Comparison of ENCODE assay signal across 16 cellular contexts in genomic region chr2:220315098-220315785, GRCh38.
DNase-seq lines count a peak whose midpoint lies in the region; ATAC-seq and TF ChIP-seq lines count a peak whose summit lies in the region.
"Had no signal": no experiment of that assay in that cellular context is flagged by ENCODE, and none has a peak within 500 bp of the region (broad histone marks: within the 10 kb centered on the region; RNA-seq: fewer than 3 reads in every experiment).

No MANE protein-coding gene starts in this region.

- no peaks in the 10 kb centered on the region for H3K27me3 Mint-ChIP-seq in nephron (ENCODE audit: low read depth)
- peaks cover 11% of the 10 kb centered on the region for H3K27me3 Mint-ChIP-seq in osteocyte (ENCODE audit: unreplicated experiment)
- H3K27me3 Mint-ChIP-seq in activated T-cell treated with anti-CD3 and anti-CD28 coated beads, Interleukin-2, amount 50 U/mL, for 24 hours: no peaks in the 10 kb centered on the region
- no peaks in the 10 kb centered on the region for H3K27me3 Mint-ChIP-seq in GM23338 (ENCODE audit: insufficient read depth, low read depth, poor library complexity)
- H3K27me3 Mint-ChIP-seq: CD4-positive, CD25-positive, alpha-beta regulatory T cell had no signal

- H3K9me3 Mint-ChIP-seq in nephron: peaks cover 4% of the 10 kb centered on the region
- peaks cover 6% of the 10 kb centered on the region for H3K9me3 Mint-ChIP-seq in osteocyte (ENCODE audit: unreplicated experiment)
- no peaks in the 10 kb centered on the region for H3K9me3 Mint-ChIP-seq in activated T-cell treated with anti-CD3 and anti-CD28 coated beads, Interleukin-2, amount 50 U/mL, for 24 hours
- H3K9me3 Mint-ChIP-seq in GM23338: no peaks in the 10 kb centered on the region; the same call in 2 of the 3 replicates
- H3K9me3 Mint-ChIP-seq: HFFc6 had no signal

- no peak for TF ChIP-seq CTCF in nephron (IDR thresholded peaks at IDR 0.05; ENCODE audit: unreplicated experiment in 3 of 3)
- no peak for TF ChIP-seq CTCF in osteocyte (IDR thresholded peaks at IDR 0.05)
- no peak for TF ChIP-seq CTCF in GM23338 (conservative IDR thresholded peaks at IDR 0.05; ENCODE audit: low read depth in 2 of 2)

- H2AFZ ChIP-seq in GM23338: no peak overlapping the region

- ATAC-seq in GM23338: no peak

- no peak overlapping the region for H3K27ac ChIP-seq in GM23338 (ENCODE audit: low read depth)

- H3K36me3 ChIP-seq in GM23338 (ENCODE audit: insufficient read depth): no peaks in the 10 kb centered on the region

- no peak overlapping the region for H3K4me3 Mint-ChIP-seq in nephron
- H3K4me3 Mint-ChIP-seq in osteocyte (ENCODE audit: unreplicated experiment): no peak overlapping the region
- no peak overlapping the region for H3K4me3 Mint-ChIP-seq in activated T-cell treated with anti-CD3 and anti-CD28 coated beads, Interleukin-2, amount 50 U/mL, for 24 hours
- H3K4me3 Mint-ChIP-seq in GM23338: no peak overlapping the region
- H3K4me3 Mint-ChIP-seq: CD4-positive, CD25-positive, alpha-beta regulatory T cell; HFFc6 had no signal

- no peaks in the 10 kb centered on the region for H3K27me3 ChIP-seq in GM23338 (ENCODE audit: insufficient read depth)

- peaks cover under 1% of the 10 kb centered on the region for H3K9me2 ChIP-seq in GM23338 (ENCODE audit: insufficient read depth)
- H3K9me2 ChIP-seq: SK-N-SH had no signal

- H3K27ac Mint-ChIP-seq in nephron (peak overlapping the region; percentile 24 to 46 (median 36)), osteocyte (ENCODE audit: unreplicated experiment) (no peak overlapping the region), GM23338 (no peak overlapping the region)
- H3K27ac Mint-ChIP-seq in activated T-cell treated with anti-CD3 and anti-CD28 coated beads, Interleukin-2, amount 50 U/mL, for 24 hours: no peak overlapping the region
- H3K27ac Mint-ChIP-seq: CD4-positive, CD25-positive, alpha-beta regulatory T cell; HFFc6 had no signal

- no peaks in the 10 kb centered on the region for H3F3A ChIP-seq in GM23338 (replicated peaks; ENCODE audit: low read depth)

- H3K4me1 Mint-ChIP-seq in nephron (peaks cover 47% of the 10 kb centered on the region), osteocyte (ENCODE audit: unreplicated experiment) (peaks cover 15% of the 10 kb centered on the region), GM23338 (no peaks in the 10 kb centered on the region)
- H3K4me1 Mint-ChIP-seq in activated T-cell treated with anti-CD3 and anti-CD28 coated beads, Interleukin-2, amount 50 U/mL, for 24 hours (ENCODE audit: low read depth): no peaks in the 10 kb centered on the region
- H3K4me1 Mint-ChIP-seq: CD4-positive, CD25-positive, alpha-beta regulatory T cell had no signal

- no peaks in the 10 kb centered on the region for H4K20me1 ChIP-seq in GM23338 (replicated peaks; ENCODE audit: insufficient read depth)

- H3K36me3 Mint-ChIP-seq in nephron (ENCODE audit: low read depth): no peaks in the 10 kb centered on the region
- no peaks in the 10 kb centered on the region for H3K36me3 Mint-ChIP-seq in osteocyte (ENCODE audit: unreplicated experiment)
- no peaks in the 10 kb centered on the region for H3K36me3 Mint-ChIP-seq in activated T-cell treated with anti-CD3 and anti-CD28 coated beads, Interleukin-2, amount 50 U/mL, for 24 hours (ENCODE audit: low read depth)
- H3K36me3 Mint-ChIP-seq in GM23338 (ENCODE audit: low read depth): no peaks in the 10 kb centered on the region
- H3K36me3 Mint-ChIP-seq: CD4-positive, CD25-positive, alpha-beta regulatory T cell had no signal

- no peaks in the 10 kb centered on the region for H3K79me2 ChIP-seq in GM23338 (replicated peaks; ENCODE audit: insufficient read depth)

- H3K4me2 ChIP-seq in GM23338: no peak overlapping the region
- H3K4me2 ChIP-seq: SK-N-SH had no signal

- DNase-seq in Ammon's horn (ENCODE audit: low spot score): peak; percentile 31
- DNase-seq in LHCN-M2 (ENCODE audit: low read depth): peak; percentile 29
- peak; percentile 22 for DNase-seq in RPMI7951 (ENCODE audit: low read depth)
- DNase-seq in osteocyte (ENCODE audit: extremely low spot score, unreplicated experiment): no peak
- no peak for DNase-seq in activated T-cell treated with anti-CD3 and anti-CD28 coated beads, Interleukin-2, amount 50 U/mL, for 24 hours
- DNase-seq in ureter (ENCODE audit: low spot score): no peak
- DNase-seq in GM23338 (ENCODE audit: low spot score): no peak
- DNase-seq: AML-193; CD4-positive, CD25-positive, alpha-beta regulatory T cell; HFFc6; KBM-7; NCI-H1092; NCI-H187; Right ventricle myocardium superior; SK-N-SH had no signal

- no peaks in the 10 kb centered on the region for H3K4me1 ChIP-seq in GM23338 (ENCODE audit: insufficient read depth)

- no peak overlapping the region for H3K4me3 ChIP-seq in GM23338

TF ChIP-seq in GM23338, 12 proteins besides CTCF, POLR2A, EP300 and RAD21 (continues in another document):
- TF ChIP-seq ZNF462 (CRISPR knock-in tag; IDR thresholded peaks at IDR 0.05) (no peak), POLR2AphosphoS5 (IDR thresholded peaks at IDR 0.05; ENCODE audit: low read depth) (no peak)

Comparison
In these comparisons a context has a peak if more than half of its experiments do, and no peak if none do; other contexts are left out.
1. DNase-seq: peak in Ammon's horn (single experiment), LHCN-M2 (single experiment) and RPMI7951 (single experiment); none in osteocyte (single experiment), activated T-cell treated with anti-CD3 and anti-CD28 coated beads, Interleukin-2, amount 50 U/mL, for 24 hours (single experiment), ureter (single experiment) and GM23338 (single experiment).
2. H3K27ac Mint-ChIP-seq: peak in nephron (3 of 3); none in osteocyte (single experiment), activated T-cell treated with anti-CD3 and anti-CD28 coated beads, Interleukin-2, amount 50 U/mL, for 24 hours (single experiment) and GM23338 (single experiment).